1 cellular context compared by ENCODE assay signal in genomic region chr20:39290575-39290974, GRCh38.
TF ChIP-seq lines count a peak whose summit lies in the region.

No MANE protein-coding gene starts in this region.

TF ChIP-seq in SK-N-SH, 30 proteins besides CTCF, POLR2A, EP300 and RAD21 (continued from another document):
- TF ChIP-seq ZBTB33 (IDR thresholded peaks at IDR 0.05; ENCODE audit: borderline replicate concordance, low read depth), result no peak
- no peak for TF ChIP-seq PBX3 (IDR thresholded peaks at IDR 0.05)
- TF ChIP-seq SIN3A (IDR thresholded peaks at IDR 0.05; ENCODE audit: borderline replicate concordance, low read depth, low read length), result no peak
- TF ChIP-seq JUND (IDR thresholded peaks at IDR 0.05), result no peak
- TF ChIP-seq MEF2A (IDR thresholded peaks at IDR 0.05; ENCODE audit: borderline replicate concordance, low read depth), result no peak
- TF ChIP-seq YY1 (IDR thresholded peaks at IDR 0.05; ENCODE audit: low read depth), result no peak
- no peak for TF ChIP-seq TCF12 (IDR thresholded peaks at IDR 0.05)
- TF ChIP-seq, protein P1, sequence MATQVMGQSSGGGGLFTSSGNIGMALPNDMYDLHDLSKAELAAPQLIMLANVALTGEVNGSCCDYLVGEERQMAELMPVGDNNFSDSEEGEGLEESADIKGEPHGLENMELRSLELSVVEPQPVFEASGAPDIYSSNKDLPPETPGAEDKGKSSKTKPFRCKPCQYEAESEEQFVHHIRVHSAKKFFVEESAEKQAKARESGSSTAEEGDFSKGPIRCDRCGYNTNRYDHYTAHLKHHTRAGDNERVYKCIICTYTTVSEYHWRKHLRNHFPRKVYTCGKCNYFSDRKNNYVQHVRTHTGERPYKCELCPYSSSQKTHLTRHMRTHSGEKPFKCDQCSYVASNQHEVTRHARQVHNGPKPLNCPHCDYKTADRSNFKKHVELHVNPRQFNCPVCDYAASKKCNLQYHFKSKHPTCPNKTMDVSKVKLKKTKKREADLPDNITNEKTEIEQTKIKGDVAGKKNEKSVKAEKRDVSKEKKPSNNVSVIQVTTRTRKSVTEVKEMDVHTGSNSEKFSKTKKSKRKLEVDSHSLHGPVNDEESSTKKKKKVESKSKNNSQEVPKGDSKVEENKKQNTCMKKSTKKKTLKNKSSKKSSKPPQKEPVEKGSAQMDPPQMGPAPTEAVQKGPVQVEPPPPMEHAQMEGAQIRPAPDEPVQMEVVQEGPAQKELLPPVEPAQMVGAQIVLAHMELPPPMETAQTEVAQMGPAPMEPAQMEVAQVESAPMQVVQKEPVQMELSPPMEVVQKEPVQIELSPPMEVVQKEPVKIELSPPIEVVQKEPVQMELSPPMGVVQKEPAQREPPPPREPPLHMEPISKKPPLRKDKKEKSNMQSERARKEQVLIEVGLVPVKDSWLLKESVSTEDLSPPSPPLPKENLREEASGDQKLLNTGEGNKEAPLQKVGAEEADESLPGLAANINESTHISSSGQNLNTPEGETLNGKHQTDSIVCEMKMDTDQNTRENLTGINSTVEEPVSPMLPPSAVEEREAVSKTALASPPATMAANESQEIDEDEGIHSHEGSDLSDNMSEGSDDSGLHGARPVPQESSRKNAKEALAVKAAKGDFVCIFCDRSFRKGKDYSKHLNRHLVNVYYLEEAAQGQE (IDR thresholded peaks at IDR 0.05; ENCODE audit: low read depth, low read length), result no peak
- TF ChIP-seq NRF1 (IDR thresholded peaks at IDR 0.05; ENCODE audit: low read depth, low read length), result no peak
- no peak for TF ChIP-seq POLR2AphosphoS5 (IDR thresholded peaks at IDR 0.05; ENCODE audit: low read depth, low read length)
